23 cellular contexts compared by ENCODE assay signal in genomic region chr22:44289429-44290171, GRCh38. TPM values are rescaled to one million over a fixed set of nuclear protein-coding genes. Genes with fewer than 3 reads are reported as not detected.
DNase-seq lines count a peak whose midpoint lies in the region; ATAC-seq, FAIRE-seq and TF ChIP-seq lines count a peak whose summit lies in the region.
"Had no signal": no experiment of that assay in that cellular context is flagged by ENCODE, and none has a peak within 500 bp of the region (broad histone marks: within the 10 kb centered on the region; RNA-seq: fewer than 3 reads in every experiment).

No MANE protein-coding gene starts in this region.

- no peak overlapping the region for H4K91ac ChIP-seq in H9 (ENCODE audit: insufficient read length, low read depth, low read length)

- H4K5ac ChIP-seq in H9 (ENCODE audit: insufficient read length, low read depth, low read length), result no peak overlapping the region

- H2BK20ac ChIP-seq in H9 (ENCODE audit: low read depth, low read length, poor library complexity, severe bottlenecking), result no peak overlapping the region

- H3K36me3 ChIP-seq in mucosa of descending colon (ENCODE audit: low read depth), result no peaks in the 10 kb centered on the region
- H3K36me3 ChIP-seq: neutrophil had no signal

- TF ChIP-seq CTCF in AG04450 (IDR thresholded peaks at IDR 0.05; ENCODE audit: low read depth, low read length), result no peak
- TF ChIP-seq CTCF in H9 (conservative IDR thresholded peaks at IDR 0.05), result no peak
- TF ChIP-seq CTCF in mucosa of descending colon (IDR thresholded peaks at IDR 0.05), result no peak

- H2BK15ac ChIP-seq in H9 (ENCODE audit: low read depth, low read length), result no peak overlapping the region

- H3K14ac ChIP-seq in H9 (ENCODE audit: insufficient read depth, low read length), result no peak overlapping the region; the same call in 1 of the 2 replicates

- H3K27me3 Mint-ChIP-seq in H9 (ENCODE audit: low read depth), result no peaks in the 10 kb centered on the region; the same call in none of the 2 replicates
- H3K27me3 Mint-ChIP-seq: type B pancreatic cell had no signal

- no peak overlapping the region for H2AK5ac ChIP-seq in H9 (ENCODE audit: insufficient read length, low read length)

- H3K79me2 ChIP-seq in H9 (ENCODE audit: insufficient read depth, low read length), result no peaks in the 10 kb centered on the region

- no peak overlapping the region for H3K4me2 ChIP-seq in H9 (ENCODE audit: insufficient read depth, insufficient read length, low read length)

- H4K20me1 ChIP-seq in H9 (ENCODE audit: control insufficient read depth, insufficient read depth, insufficient read length), result no peaks in the 10 kb centered on the region

- no peak overlapping the region for H4K8ac ChIP-seq in H9 (replicated peaks; ENCODE audit: insufficient read length, low read depth, low read length)

- H3K4me1 ChIP-seq in H9 (ENCODE audit: insufficient read depth, low read length) (no peaks in the 10 kb centered on the region; the same call in 1 of the 2 replicates), mucosa of descending colon (ENCODE audit: low read depth) (no peaks in the 10 kb centered on the region)

- H3K27me3 ChIP-seq in AG04450 (ENCODE audit: control insufficient read depth, insufficient read depth, low read length) (no peaks in the 10 kb centered on the region), H9 (ENCODE audit: insufficient read depth, low read length) (no peaks in the 10 kb centered on the region)

- no peak overlapping the region for H3K23ac ChIP-seq in H9 (ENCODE audit: insufficient read length, low read depth, low read length)

- H3K27ac ChIP-seq in AG04450 (ENCODE audit: low read depth, low read length), result no peak overlapping the region
- H3K27ac ChIP-seq in H9 (ENCODE audit: insufficient read length, low read depth, low read length), result no peak overlapping the region
- H3K27ac ChIP-seq: HL-60, neutrophil had no signal

- peak; percentile 98 for FAIRE-seq in endometrium (lab: Jason Lieb, UNC)
- FAIRE-seq: A204.1 had no signal

- H3K9me3 ChIP-seq in AG04450 (ENCODE audit: control insufficient read depth, insufficient read depth, low read length) (peaks cover 5% of the 10 kb centered on the region), H9 (ENCODE audit: control insufficient read depth, low read depth, low read length) (no peaks in the 10 kb centered on the region), mucosa of descending colon (peaks cover 1% of the 10 kb centered on the region)
- H3K9me3 ChIP-seq: neutrophil had no signal

- peaks cover 5 to 8% (median 5%) of the 10 kb centered on the region in 3 experiments; a peak in 6 of 7 replicates for H3K36me3 Mint-ChIP-seq in H9 (ENCODE audit: insufficient read depth in 1 of 3, low read depth in 3 of 3)
- H3K36me3 Mint-ChIP-seq: CD8-positive, alpha-beta T cell had no signal

- CTCF ChIA-PET in AG04450 (lab: Charles Lee), result no interaction called here

- no peak overlapping the region for H3K18ac ChIP-seq in H9 (ENCODE audit: insufficient read length, low read depth, low read length)

- H3K4me1 Mint-ChIP-seq in H9, result peaks cover 40 to 49% of the 10 kb centered on the region in 2 experiments

- DNase-seq in AG04450 (ENCODE audit: low read depth, low spot score) (peak; percentile 11), H9 (peak; percentile 89), mucosa of descending colon (peak in 2 of 3 donors; percentile 21 to 44), T-helper 1 cell (no peak), DMS53 (lab: John Stamatoyannopoulos, UW) (no peak), GF-D8 (lab: John Stamatoyannopoulos, UW) (no peak)
- DNase-seq: activated CD4-positive, alpha-beta T cell treated with anti-CD3 and anti-CD28 coated beads, Interleukin-2, amount 50 U/mL, for 4 hours; activated naive CD4-positive, alpha-beta T cell treated with anti-CD3 and anti-CD28 coated beads for 36 hours; activated T-cell treated with anti-CD3 and anti-CD28 coated beads for 4 hours; CD8-positive, alpha-beta T cell; DND-41; KBM-7; mammary epithelial cell; NCI-H1048; NCI-H748 treated with DMSO at 0.1 percent for 48 hours; PC-3; stimulated activated naive CD4-positive, alpha-beta T cell treated with Interleukin-2 at 50 U/mL for 16 hours had no signal

- H2BK12ac ChIP-seq in H9 (ENCODE audit: insufficient read length, low read depth, low read length), result no peak overlapping the region

- no peak overlapping the region for H2AFZ ChIP-seq in H9 (ENCODE audit: low read length)

- no peak overlapping the region for H3K9ac ChIP-seq in H9 (ENCODE audit: extremely low read depth, insufficient read length, low read length)

- H3K23me2 ChIP-seq in H9 (ENCODE audit: insufficient read length, low read depth, low read length, poor library complexity, severe bottlenecking), result no peaks in the 10 kb centered on the region

- H3K4me3 Mint-ChIP-seq in H9, result no peak overlapping the region
- H3K4me3 Mint-ChIP-seq: activated naive CD4-positive, alpha-beta T cell treated with anti-CD3 and anti-CD28 coated beads for 36 hours; CD8-positive, alpha-beta T cell; type B pancreatic cell had no signal

- H2BK120ac ChIP-seq in H9 (ENCODE audit: low read depth, low read length, poor library complexity, severe bottlenecking), result no peak overlapping the region

- no peak overlapping the region for H3K56ac ChIP-seq in H9 (ENCODE audit: insufficient read length, low read depth, low read length)

- WGBS in H9 (ENCODE audit: extremely low coverage, insufficient read length, low lambda C conversion rate), result no CpG with 5 or more reads among the region's 13 CpGs

- H3K4ac ChIP-seq in H9 (ENCODE audit: low read depth, low read length), result no peak overlapping the region

- ATAC-seq in mucosa of descending colon (peak; percentile 60), GM18868 (IDR thresholded peaks at IDR 0.05; ENCODE audit: unreplicated experiment) (no peak)
- ATAC-seq: CD8-positive, alpha-beta T cell; PC-3 had no signal

- peak overlapping the region; percentile 3 to 91 (median 42); a peak in 5 of 7 replicates for H3K27ac Mint-ChIP-seq in H9
- H3K27ac Mint-ChIP-seq: activated naive CD4-positive, alpha-beta T cell treated with anti-CD3 and anti-CD28 coated beads for 36 hours; CD8-positive, alpha-beta T cell; type B pancreatic cell had no signal

- intact Hi-C loops in mucosa of descending colon (cut with DNase I, micrococcal nuclease), result no loop called here

- POLR2A ChIA-PET in AG04450 (lab: Yijun Ruan, JAX), result no interaction called here

- H3K9me3 Mint-ChIP-seq in H9, result peaks cover 8 to 10% of the 10 kb centered on the region in 2 experiments; a peak in 4 of 5 replicates

- no peak overlapping the region for H2BK5ac ChIP-seq in H9 (ENCODE audit: insufficient read length, low read length)

- no peak overlapping the region for H3T11ph ChIP-seq in H9 (ENCODE audit: low read length)

- H3K4me3 ChIP-seq in AG04450 (ENCODE audit: low read depth, low read length) (no peak overlapping the region), mucosa of descending colon (no peak overlapping the region)

- H3K79me1 ChIP-seq in H9 (ENCODE audit: insufficient read depth, low read depth, low read length, poor library complexity, severe bottlenecking), result no peaks in the 10 kb centered on the region

RNA-seq across cellular contexts. Expression of gene SHISAL1, which starts 23.2 kb away (rescaled TPM):
- polyA plus RNA-seq in AG04450 (2011; rRNA removed), result 2.3 and 2.4 TPM in 2 replicates
- 3.3 and 3.7 TPM in 2 replicates for polyA minus RNA-seq in AG04450 (2011; rRNA and poly(A)+ RNA removed)
- 2.9 and 3.0 TPM in 2 replicates for total RNA-seq in H9 (2021)
- total RNA-seq in mucosa of descending colon, result 10 to 100 TPM in 1 of 3 donors, 1 to 10 TPM in 1, under 1 TPM in 1; 0.38 to 34.3 (median 1.1) TPM
- total RNA-seq: activated naive CD4-positive, alpha-beta T cell treated with anti-CD3 and anti-CD28 coated beads for 36 hours; CD8-positive, alpha-beta T cell had no signal

Comparison
In these comparisons a context has a peak if more than half of its experiments do, and no peak if none do; other contexts are left out.
1. DNase-seq: peak in AG04450 (single experiment), H9 (single experiment) and mucosa of descending colon (2 of 3); none in T-helper 1 cell (0 of 5), DMS53 (single experiment) and GF-D8 (single experiment).